In genomic region chr19:28235606-28236125, GRCh38 we compare ENCODE assay signal across 22 cellular contexts.
DNase-seq lines count a peak whose midpoint lies in the region; ATAC-seq and TF ChIP-seq lines count a peak whose summit lies in the region.
"Had no signal": no experiment of that assay in that cellular context is flagged by ENCODE, and none has a peak within 500 bp of the region (broad histone marks: within the 10 kb centered on the region; RNA-seq: fewer than 3 reads in every experiment).

No MANE protein-coding gene starts in this region.

- H3K27me3 ChIP-seq in mesendoderm (ENCODE audit: insufficient read depth, low read length, poor library complexity), result no peaks in the 10 kb centered on the region
- no peaks in the 10 kb centered on the region for H3K27me3 ChIP-seq in right atrium auricular region
- H3K27me3 ChIP-seq: BE2C had no signal

- H3K4me3 ChIP-seq in mesendoderm (ENCODE audit: low read length), result no peak overlapping the region
- no peak overlapping the region for H3K4me3 ChIP-seq in right atrium auricular region

- H2BK15ac ChIP-seq in mesendoderm (replicated peaks; ENCODE audit: low read depth), result no peak overlapping the region

- no peaks in the 10 kb centered on the region for H3K79me1 ChIP-seq in mesendoderm (ENCODE audit: low read length)

- no peak overlapping the region for H3K4me2 ChIP-seq in mesendoderm (ENCODE audit: low read length)

- H3K27ac ChIP-seq in VCaP, result peak overlapping the region; percentile 53; the same call in 1 of the 2 replicates
- no peak overlapping the region for H3K27ac ChIP-seq in mesendoderm (ENCODE audit: low read depth, low read length)
- no peak overlapping the region for H3K27ac ChIP-seq in right atrium auricular region

- no peaks in the 10 kb centered on the region for H3K9me3 ChIP-seq in right atrium auricular region
- H3K9me3 ChIP-seq: BE2C had no signal

- WGBS in mesendoderm (ENCODE audit: extremely low coverage, insufficient coverage, low lambda C conversion rate), result no CpG with 5 or more reads among the region's 4 CpGs

- H3K36me3 ChIP-seq in mesendoderm (ENCODE audit: control insufficient read depth, insufficient read depth, low read length), result no peaks in the 10 kb centered on the region
- H3K36me3 ChIP-seq in right atrium auricular region, result no peaks in the 10 kb centered on the region
- H3K36me3 ChIP-seq: BE2C had no signal

- H3K4ac ChIP-seq in mesendoderm (ENCODE audit: low read depth, low read length), result no peak overlapping the region

- no peaks in the 10 kb centered on the region for H3K79me2 ChIP-seq in mesendoderm (ENCODE audit: control insufficient read depth, insufficient read depth, low read length)

- TF ChIP-seq CTCF in VCaP (conservative IDR thresholded peaks at IDR 0.05) (no peak), right atrium auricular region (IDR thresholded peaks at IDR 0.05) (no peak)

- H3K9ac ChIP-seq in mesendoderm (ENCODE audit: low read length), result no peak overlapping the region

- no peak overlapping the region for H3K18ac ChIP-seq in mesendoderm (ENCODE audit: low read length)

- no peak overlapping the region for H3K56ac ChIP-seq in mesendoderm (ENCODE audit: low read length)

- no peak overlapping the region for H2AK5ac ChIP-seq in mesendoderm (ENCODE audit: low read length)

- no peaks in the 10 kb centered on the region for H3K4me1 ChIP-seq in mesendoderm (ENCODE audit: control insufficient read depth, low read depth, low read length)
- H3K4me1 ChIP-seq in right atrium auricular region, result no peaks in the 10 kb centered on the region
- H3K4me1 ChIP-seq: BE2C had no signal

- no peak overlapping the region for H2BK5ac ChIP-seq in mesendoderm (ENCODE audit: low read length)

- H2BK120ac ChIP-seq in mesendoderm (ENCODE audit: low read depth, low read length), result no peak overlapping the region

- DNase-seq in mesendoderm (peak; percentile 6), putamen (ENCODE audit: low spot score) (peak; percentile 6), iPS-NIHi11 (ENCODE audit: low spot score) (no peak), right atrium auricular region (ENCODE audit: low spot score) (no peak)
- DNase-seq: ACHN; BE2C; C1 segment of cervical spinal cord; CD4-positive, CD25-positive, alpha-beta regulatory T cell; CD8-positive, alpha-beta memory T cell; COR-L47; DMS 273 treated with DMSO at 0.1 percent for 48 hours; DMS53; DND-41; EL; GDM1; GOT3; H7; HFFc6 had no signal

- no peak for ATAC-seq in GM18867 (IDR thresholded peaks at IDR 0.05; ENCODE audit: unreplicated experiment)
- ATAC-seq: HCT116, HepG2 had no signal

- H4K5ac ChIP-seq in mesendoderm (ENCODE audit: low read length), result no peak overlapping the region

- H4K8ac ChIP-seq in mesendoderm (ENCODE audit: low read depth, low read length), result no peak overlapping the region

- no peak overlapping the region for H3K23ac ChIP-seq in mesendoderm (ENCODE audit: low read length)

Comparison
In these comparisons a context has a peak if more than half of its experiments do, and no peak if none do; other contexts are left out.
1. DNase-seq: peak in mesendoderm (single experiment) and putamen (single experiment); none in iPS-NIHi11 (single experiment) and right atrium auricular region (single experiment).